ENCODE assay signal across 9 cellular contexts in the genomic region with DNA sequence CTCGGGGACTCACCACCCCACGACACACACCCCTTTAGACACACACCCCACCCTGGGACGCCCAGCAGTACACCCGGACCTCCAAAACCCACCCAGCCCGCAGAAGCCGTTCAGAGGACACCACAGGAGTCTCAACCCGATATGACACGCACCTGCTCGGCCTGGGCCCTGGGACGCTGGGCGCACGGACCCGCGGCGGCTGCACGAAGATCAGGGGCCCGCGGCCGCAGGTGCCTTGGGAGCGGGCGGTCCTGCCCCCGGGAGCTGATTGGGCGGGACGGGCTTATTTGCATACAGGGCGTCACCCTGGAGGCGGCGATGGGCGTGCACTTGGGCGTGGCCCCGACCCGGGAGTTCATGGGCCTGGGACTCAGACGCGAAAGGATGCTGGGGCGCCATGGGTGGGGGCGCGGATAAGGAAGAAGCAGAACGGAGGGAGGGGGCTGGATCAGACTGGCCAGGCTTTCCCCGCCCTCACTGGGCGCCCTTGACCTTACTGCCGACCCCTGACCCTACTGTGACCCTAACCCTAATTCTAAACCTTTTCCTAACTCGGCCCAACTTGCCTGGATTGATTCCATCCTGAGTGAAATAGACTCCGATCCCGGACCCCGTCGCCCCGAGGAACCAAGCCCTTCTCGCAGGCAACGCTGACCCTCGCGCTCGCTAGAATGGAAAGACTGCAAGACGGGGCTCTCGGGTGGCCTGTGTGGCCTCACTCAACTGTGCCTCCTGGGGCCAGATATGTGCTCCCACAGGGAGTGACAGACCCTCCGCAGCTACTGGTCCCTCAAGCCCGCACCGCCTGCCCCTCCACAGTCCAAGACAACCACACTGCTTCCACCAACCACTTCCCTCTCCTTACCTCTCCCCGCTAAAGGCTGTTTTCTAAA. TPM values are rescaled to one million over a fixed set of nuclear protein-coding genes. Genes with fewer than 3 reads are reported as not detected.
A peak's percentile ranks its signal among the peaks of the same experiment; 100 is the strongest.
DNase-seq lines count a peak whose midpoint lies in the region; ATAC-seq and TF ChIP-seq lines count a peak whose summit lies in the region.
"Had no signal": no experiment of that assay in that cellular context is flagged by ENCODE, and none has a peak within 500 bp of the region (broad histone marks: within the 10 kb centered on the region; RNA-seq: fewer than 3 reads in every experiment).

Gene MEF2B (minus strand): TSS at position 211 of the 893 bp plus-strand sequence. CDS start 19,528 bp downstream, outside the sequence.

- DNase-seq in A673 (ENCODE audit: low spot score), result peak; percentile 86
- DNase-seq in NCI-H748 treated with DMSO at 0.1 percent for 48 hours (lab: John Stamatoyannopoulos, UW), result peak; percentile 66
- DNase-seq in activated T-cell treated with anti-CD3 and anti-CD28 coated beads for 1 hour (ENCODE audit: low read depth), result peak; percentile 66
- peak; percentile 42 for DNase-seq in myocyte (ENCODE audit: low read depth)
- DNase-seq in stimulated activated CD8-positive, alpha-beta memory T cell treated with anti-CD3 and anti-CD28 coated beads, Interleukin-7, amount 100 ng/mL, for 48 hours (ENCODE audit: extremely low read depth in 1 of 2, low read depth in 1 of 2), result peak; percentile 63 to 75

- H3K27me3 ChIP-seq in A673 (replicated peaks; ENCODE audit: insufficient read depth, low read depth, low read length, poor library complexity), result no peaks in the 10 kb centered on the region

- no peaks in the 10 kb centered on the region for H3K9me3 ChIP-seq in A673 (ENCODE audit: low read depth, low read length, poor library complexity, severe bottlenecking)

- no TSS peak for BruUV-seq in A673 (replicated peaks; lab: Mats Ljungman, UMichigan)

- POLR2A ChIA-PET in A673 (lab: Charles Lee; ENCODE audit: low non-redundant PET), result interaction anchor here (0.6 kb wide), 2 partner anchors 16 to 105 kb away, joined by 4 read pairs; no protein-coding TSS in a partner anchor

- peaks cover 12% of the 10 kb centered on the region for H3K4me1 ChIP-seq in A673 (ENCODE audit: insufficient read depth, low read length, poor library complexity, severe bottlenecking)

- peak within 1 kb of the TSS; percentile 19 for H3K4me3 ChIP-seq in A673 (ENCODE audit: low read depth, low read length, poor library complexity, severe bottlenecking)

- H3K27ac ChIP-seq in A673 (ENCODE audit: low read depth, low read length, poor library complexity, severe bottlenecking), result no peak within 1 kb of the TSS
- H3K27ac ChIP-seq: C4-2B had no signal

- no peak for TF ChIP-seq CTCF in A673 (conservative IDR thresholded peaks at IDR 0.05; ENCODE audit: low read depth, low read length)

- ATAC-seq in GM18868 (IDR thresholded peaks at IDR 0.05; ENCODE audit: unreplicated experiment), result peak; percentile 86
- ATAC-seq in HG03135 (IDR thresholded peaks at IDR 0.05; ENCODE audit: unreplicated experiment), result peak; percentile 90
- ATAC-seq in esophagus mucosa, result peak; percentile 92

- CTCF ChIA-PET in A673 (lab: Charles Lee), result interaction anchor here (0.6 kb wide), 2 partner anchors 100 to 898 kb away, joined by 3 to 8 read pairs; no protein-coding TSS in a partner anchor

- intact Hi-C loops in A673 (cut with micrococcal nuclease; ENCODE audit: unreplicated experiment), result no loop called here

- no peaks in the 10 kb centered on the region for H3K36me3 ChIP-seq in A673 (ENCODE audit: insufficient read depth, low read length, poor library complexity, severe bottlenecking)

RNA-seq across cellular contexts. Expression of gene MEF2B, which starts in this region (rescaled TPM):
- total RNA-seq in A673 (2021) (2.9 and 3.4 TPM in 2 replicates), esophagus mucosa (1.4 TPM), myocyte (not detected in 2 replicates)
- 0.33 TPM for polyA plus RNA-seq in myocyte (2012)

Comparison
In these comparisons a context has a peak if more than half of its experiments do, and no peak if none do; other contexts are left out.
1. Peak in DNase-seq in myocyte; RNA of the gene not detected or under 1 TPM.